In genomic region chr1:212467843-212468482, GRCh38 we compare ENCODE assay signal across 2 cellular contexts.
TF ChIP-seq lines count a peak whose summit lies in the region.

No MANE protein-coding gene starts in this region.

TF ChIP-seq in GM12891, 5 proteins besides CTCF, POLR2A, EP300 and RAD21:
- TF ChIP-seq TAF1 (IDR thresholded peaks at IDR 0.05; ENCODE audit: low read depth, low read length) (no peak), PAX5 (IDR thresholded peaks at IDR 0.05; ENCODE audit: insufficient read depth, low read length, severe bottlenecking) (no peak), POLR2AphosphoS5 (IDR thresholded peaks at IDR 0.05; ENCODE audit: low read depth, low read length) (no peak), SPI1 (IDR thresholded peaks at IDR 0.05; ENCODE audit: low read depth, low read length) (no peak), POU2F2 (IDR thresholded peaks at IDR 0.05; ENCODE audit: low read depth, low read length) (no peak)

TF ChIP-seq in HepG2, 621 proteins besides CTCF, POLR2A, EP300 and RAD21:
- TF ChIP-seq ZNF263 (CRISPR knock-in tag; IDR thresholded peaks at IDR 0.05) (peak; percentile 92), HNRNPK (IDR thresholded peaks at IDR 0.05; ENCODE audit: low read depth, low read length, poor library complexity, severe bottlenecking) (peak; percentile 94), MTA3 (CRISPR knock-in tag; IDR thresholded peaks at IDR 0.05) (no peak), PCBP2 (optimal IDR thresholded peaks at IDR 0.05; ENCODE audit: low read depth, low read length, poor library complexity, severe bottlenecking) (peak; percentile 80), KDM1A (CRISPR knock-in tag; IDR thresholded peaks at IDR 0.05) (no peak), PCBP1 (IDR thresholded peaks at IDR 0.05; ENCODE audit: borderline replicate concordance, low read depth, low read length) (peak; percentile 85; the same call in 1 of the 2 replicates)
